Comparison of ENCODE assay signal across 8 cellular contexts in the genomic region with DNA sequence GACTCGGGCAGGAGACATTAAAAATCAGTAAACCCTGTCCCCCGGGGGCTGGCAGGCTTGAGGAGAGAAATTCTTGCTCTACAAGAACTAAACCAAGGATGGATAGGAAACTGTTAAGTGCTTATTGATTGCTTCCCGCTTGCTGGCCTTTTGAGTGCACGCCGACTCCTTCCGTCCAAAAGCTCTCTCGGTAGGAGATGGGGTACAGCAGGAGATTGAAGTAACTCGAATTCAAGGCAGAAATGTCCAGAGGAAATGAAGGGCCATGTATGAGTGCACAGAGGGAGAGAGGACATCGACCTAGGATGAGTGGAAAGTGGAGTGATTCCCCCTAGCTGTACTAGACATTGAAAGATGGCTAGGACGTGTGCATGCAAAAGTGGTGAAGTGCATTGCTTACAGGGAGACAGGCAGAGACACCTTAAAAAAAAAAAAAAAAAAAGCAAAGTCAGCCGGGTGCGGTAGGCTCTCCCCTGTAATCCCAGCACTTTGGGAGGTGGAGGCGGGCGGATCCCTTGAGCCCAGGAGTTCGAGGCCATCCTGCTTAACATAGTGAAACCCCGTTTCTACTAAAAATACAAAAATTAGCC. TPM values are rescaled to one million over a fixed set of nuclear protein-coding genes. Genes with fewer than 3 reads are reported as not detected.
DNase-seq lines count a peak whose midpoint lies in the region; ATAC-seq, FAIRE-seq and TF ChIP-seq lines count a peak whose summit lies in the region.

No MANE protein-coding gene starts in this region.

- no peaks in the 10 kb centered on the region for H3K36me3 ChIP-seq in duodenal mucosa (ENCODE audit: control insufficient read depth in 1 of 2, insufficient read depth in 2 of 2, low read length in 2 of 2)
- peaks cover 6% of the 10 kb centered on the region for H3K36me3 ChIP-seq in mesodermal cell (ENCODE audit: control insufficient read depth, insufficient read depth, low read length)
- no peaks in the 10 kb centered on the region for H3K36me3 ChIP-seq in uterus

- no peak for DNase-seq in activated CD4-positive, alpha-beta T cell treated with anti-CD3 and anti-CD28 coated beads, Interleukin-2, amount 10 ng/mL, durations not matched to agents 7 days and 5 days
- DNase-seq in activated CD4-positive, alpha-beta T cell treated with anti-CD3 and anti-CD28 coated beads for 4 hours = no peak
- peak; percentile 27 for DNase-seq in RWPE1 (ENCODE audit: low spot score)
- no peak for DNase-seq in uterus
- no peak for DNase-seq in RCC 7860 (ENCODE audit: low spot score)

- intact Hi-C loops in uterus (cut with DNase I; ENCODE audit: low total_unique reads) = no loop called here

- H3K9me3 Mint-ChIP-seq in activated CD4-positive, alpha-beta T cell treated with anti-CD3 and anti-CD28 coated beads, Interleukin-2, amount 10 ng/mL, durations not matched to agents 7 days and 5 days = no peaks in the 10 kb centered on the region

- no peak for ATAC-seq in GM21447 (IDR thresholded peaks at IDR 0.05; ENCODE audit: unreplicated experiment)

- peaks cover 7% of the 10 kb centered on the region for H3K27me3 Mint-ChIP-seq in activated CD4-positive, alpha-beta T cell treated with anti-CD3 and anti-CD28 coated beads, Interleukin-2, amount 10 ng/mL, durations not matched to agents 7 days and 5 days

- peak overlapping the region; percentile 88 for H3K27ac Mint-ChIP-seq in activated CD4-positive, alpha-beta T cell treated with anti-CD3 and anti-CD28 coated beads, Interleukin-2, amount 10 ng/mL, durations not matched to agents 7 days and 5 days

- H3K4me3 ChIP-seq in duodenal mucosa (ENCODE audit: low read depth in 1 of 2, low read length in 2 of 2) = peak overlapping the region; percentile 75 to 80
- H3K4me3 ChIP-seq in mesodermal cell (ENCODE audit: extremely low read depth, insufficient read depth, low read length, poor library complexity, severe bottlenecking) = peak overlapping the region; percentile 92
- peak overlapping the region; percentile 93 to 97 for H3K4me3 ChIP-seq in uterus

- H3K4me1 ChIP-seq in duodenal mucosa (ENCODE audit: control insufficient read depth in 1 of 2, insufficient read depth in 2 of 2, low read length in 2 of 2) = peaks cover 4% of the 10 kb centered on the region in 2 donors
- H3K4me1 ChIP-seq in mesodermal cell (ENCODE audit: control insufficient read depth, insufficient read depth, low read length, poor library complexity, severe bottlenecking) = peaks cover 29% of the 10 kb centered on the region
- peaks cover 0 to 4% of the 10 kb centered on the region in 2 donors for H3K4me1 ChIP-seq in uterus

- no peak for FAIRE-seq in RCC 7860 (lab: Jason Lieb, UNC)

- H3K9me3 ChIP-seq in duodenal mucosa (ENCODE audit: control insufficient read depth in 1 of 2, low read length in 2 of 2) (no peaks in the 10 kb centered on the region), mesodermal cell (ENCODE audit: control insufficient read depth, low read length) (no peaks in the 10 kb centered on the region), uterus (no peaks in the 10 kb centered on the region)

- TF ChIP-seq CTCF in RWPE1 (conservative IDR thresholded peaks at IDR 0.05; ENCODE audit: low read depth) = no peak
- TF ChIP-seq CTCF in uterus (IDR thresholded peaks at IDR 0.05) = no peak

- H3K27ac ChIP-seq in RWPE1 (peak overlapping the region; percentile 65), duodenal mucosa (ENCODE audit: low read depth, low read length) (no peak overlapping the region), mesodermal cell (ENCODE audit: low read depth, low read length, severe bottlenecking) (peak overlapping the region; percentile 84), uterus (peak overlapping the region; percentile 83 to 86)

- peaks cover 5 to 9% of the 10 kb centered on the region in 2 donors for H3K27me3 ChIP-seq in duodenal mucosa (ENCODE audit: control insufficient read depth in 1 of 2, insufficient read depth in 2 of 2, low read length in 2 of 2)
- H3K27me3 ChIP-seq in uterus = no peaks in the 10 kb centered on the region

- H3K4me1 Mint-ChIP-seq in activated CD4-positive, alpha-beta T cell treated with anti-CD3 and anti-CD28 coated beads, Interleukin-2, amount 10 ng/mL, durations not matched to agents 7 days and 5 days = peaks cover 46% of the 10 kb centered on the region

- peak overlapping the region; percentile 85 for H3K4me3 Mint-ChIP-seq in activated CD4-positive, alpha-beta T cell treated with anti-CD3 and anti-CD28 coated beads, Interleukin-2, amount 10 ng/mL, durations not matched to agents 7 days and 5 days

- TF ChIP-seq POLR2A in uterus (IDR thresholded peaks at IDR 0.05) = no peak

- H3K36me3 Mint-ChIP-seq in activated CD4-positive, alpha-beta T cell treated with anti-CD3 and anti-CD28 coated beads, Interleukin-2, amount 10 ng/mL, durations not matched to agents 7 days and 5 days (ENCODE audit: low read depth) = peaks cover 3% of the 10 kb centered on the region

- WGBS in mesodermal cell (ENCODE audit: insufficient coverage in 2 of 2), 2 experiments = 2 to 4% methylated on average over 9 to 10 of the region's 16 CpGs

- POLR2A ChIA-PET in activated CD4-positive, alpha-beta T cell treated with anti-CD3 and anti-CD28 coated beads, Interleukin-2, amount 10 ng/mL, durations not matched to agents 7 days and 5 days (lab: Charles Lee) = interaction anchor here (0.6 kb wide), 1 partner anchor 176 kb away, joined by 8 read pairs; no protein-coding TSS in a partner anchor
- POLR2A ChIA-PET in RWPE1 (lab: Yijun Ruan, JAX; ENCODE audit: low non-redundant PET) = interaction anchor here (0.5 kb wide), 1 partner anchor 51 kb away, joined by 3 read pairs; no protein-coding TSS in a partner anchor

- CTCF ChIA-PET in activated CD4-positive, alpha-beta T cell treated with anti-CD3 and anti-CD28 coated beads, Interleukin-2, amount 10 ng/mL, durations not matched to agents 7 days and 5 days (lab: Charles Lee) = interaction anchor here (0.7 to 2.6 kb wide), 4 partner anchors 19 to 471 kb away, joined by 3 to 6 read pairs (median 4); no protein-coding TSS in a partner anchor
- CTCF ChIA-PET in RWPE1 (lab: Yijun Ruan, JAX) = interaction anchor here (0.7 to 1.3 kb wide), 3 partner anchors 14 to 33 kb away, joined by 4 to 6 read pairs (median 5); no protein-coding TSS in a partner anchor

- peak overlapping the region; percentile 63 to 70 for H3K9ac ChIP-seq in duodenal mucosa (ENCODE audit: low read depth in 1 of 2, low read length in 2 of 2)

RNA-seq across cellular contexts. Expression of gene RECK, which starts 1.0 kb away (rescaled TPM):
- 1 to 10 TPM; 7.0 to 8.2 TPM for total RNA-seq in activated CD4-positive, alpha-beta T cell treated with anti-CD3 and anti-CD28 coated beads, Interleukin-2, amount 10 ng/mL, durations not matched to agents 7 days and 5 days
- 32.5 TPM for polyA plus RNA-seq in mesodermal cell (2013, experiment 1 of 2)
- polyA plus RNA-seq in mesodermal cell (2013, experiment 2 of 2) = 28.7 TPM
- total RNA-seq in uterus = 10 to 100 TPM; 14.3 to 37.7 (median 30.7) TPM
